ENCODE assay signal across 1 cellular context in genomic region chr17:76811028-76811427, GRCh38.
TF ChIP-seq lines count a peak whose summit lies in the region.

No MANE protein-coding gene starts in this region.

TF ChIP-seq in SK-N-SH treated with all-trans-retinoic acid at 6 μM for 48 hours, 23 proteins besides CTCF, POLR2A, EP300 and RAD21 (continued from another document):
- TF ChIP-seq CSRNP3 (CRISPR knock-in tag; IDR thresholded peaks at IDR 0.05) (no peak), TSHZ2 (CRISPR knock-in tag; IDR thresholded peaks at IDR 0.05) (no peak)
